18 cellular contexts compared by ENCODE assay signal in genomic region chr12:131047789-131048610, GRCh38.
DNase-seq lines count a peak whose midpoint lies in the region; ATAC-seq, FAIRE-seq and TF ChIP-seq lines count a peak whose summit lies in the region.
"Had no signal": no experiment of that assay in that cellular context is flagged by ENCODE, and none has a peak within 500 bp of the region (broad histone marks: within the 10 kb centered on the region; RNA-seq: fewer than 3 reads in every experiment).

No MANE protein-coding gene starts in this region.

- H3K4me1 ChIP-seq in foreskin keratinocyte (no peaks in the 10 kb centered on the region), mesendoderm (ENCODE audit: control insufficient read depth, low read depth, low read length) (no peaks in the 10 kb centered on the region), tibial nerve (peaks cover 0 to 40% (median 5%) of the 10 kb centered on the region in 4 donors), small intestine (ENCODE audit: control insufficient read depth in 2 of 2, insufficient read depth in 1 of 2, low read depth in 1 of 2, low read length in 1 of 2) (no peaks in the 10 kb centered on the region), esophagus squamous epithelium (peaks cover 0 to 22% (median under 1%) of the 10 kb centered on the region in 3 donors)
- H3K4me1 ChIP-seq: right lobe of liver had no signal

- peak in 1 of 2 donors; percentile 13 for TF ChIP-seq EP300 in tibial nerve (IDR thresholded peaks at IDR 0.05)

- H3K27ac ChIP-seq in foreskin keratinocyte (no peak overlapping the region), mesendoderm (ENCODE audit: low read depth, low read length) (no peak overlapping the region), tibial nerve (peak overlapping the region in 3 of 4 donors; percentile 66 to 84 (median 73)), small intestine (ENCODE audit: low read depth in 1 of 2, low read length in 1 of 2) (no peak overlapping the region), esophagus squamous epithelium (peak overlapping the region in 1 of 4 donors; percentile 22)
- H3K27ac ChIP-seq: GM23248, KMS-11, neutrophil, right lobe of liver, RWPE1 had no signal

- no peak overlapping the region for H3K4ac ChIP-seq in mesendoderm (ENCODE audit: low read depth, low read length)

- FAIRE-seq in small intestine (lab: Jason Lieb, UNC), result no peak
- FAIRE-seq: bronchial epithelial cell had no signal

- no peaks in the 10 kb centered on the region for H3K79me2 ChIP-seq in mesendoderm (ENCODE audit: control insufficient read depth, insufficient read depth, low read length)

- no peak overlapping the region for H2BK5ac ChIP-seq in mesendoderm (ENCODE audit: low read length)

- H3K9me3 ChIP-seq in tibial nerve (no peaks in the 10 kb centered on the region), small intestine (ENCODE audit: control insufficient read depth, low read depth) (no peaks in the 10 kb centered on the region), esophagus squamous epithelium (no peaks in the 10 kb centered on the region)
- H3K9me3 ChIP-seq: neutrophil, right lobe of liver had no signal

- no CpG with 5 or more reads among the region's 24 CpGs for WGBS in mesendoderm (ENCODE audit: extremely low coverage, insufficient coverage, low lambda C conversion rate)
- 42 to 62% methylated on average over 17 to 18 of the region's 24 CpGs for WGBS in tibial nerve, 2 donors
- 57 to 78% (median 76%) methylated on average over 19 to 24 of the region's 24 CpGs for WGBS in small intestine, 3 donors
- 57 to 75% methylated on average over 4 of the region's 24 CpGs for WGBS in esophagus squamous epithelium, 2 donors

- TF ChIP-seq CTCF in foreskin keratinocyte (conservative IDR thresholded peaks at IDR 0.05) (no peak), tibial nerve (IDR thresholded peaks at IDR 0.05) (no peak), esophagus squamous epithelium (IDR thresholded peaks at IDR 0.05) (no peak)

- H3K4me2 ChIP-seq in mesendoderm (ENCODE audit: low read length), result no peak overlapping the region
- H3K4me2 ChIP-seq: KMS-11 had no signal

- H2BK15ac ChIP-seq in mesendoderm (replicated peaks; ENCODE audit: low read depth), result no peak overlapping the region

- DNase-seq in NAMALWA (ENCODE audit: low spot score), result peak; percentile 28
- no peak for DNase-seq in foreskin keratinocyte
- DNase-seq in mesendoderm, result no peak
- DNase-seq in tibial nerve (ENCODE audit: low spot score in 2 of 2), result peak in 1 of 2 donors; percentile 49
- DNase-seq in small intestine, result no peak
- DNase-seq in esophagus squamous epithelium (lab: John Stamatoyannopoulos, UW), result no peak
- DNase-seq: activated CD4-positive, alpha-beta T cell treated with anti-CD3 and anti-CD28 coated beads, Interleukin-2, amount 50 U/mL, for 1 hour; activated T-cell treated with anti-CD3 and anti-CD28 coated beads, Interleukin-2, amount 50 U/mL, for 24 hours; DMS 273 treated with DMSO at 0.1 percent for 48 hours; NCI-H1417 had no signal

- H3K4me3 ChIP-seq in mesendoderm (ENCODE audit: low read length) (no peak overlapping the region), tibial nerve (no peak overlapping the region), small intestine (ENCODE audit: low read depth in 1 of 2, low read length in 2 of 2) (no peak overlapping the region), esophagus squamous epithelium (no peak overlapping the region)
- H3K4me3 ChIP-seq: dorsolateral prefrontal cortex, GM23248, right lobe of liver had no signal

- H3K56ac ChIP-seq in mesendoderm (ENCODE audit: low read length), result no peak overlapping the region

- no peak overlapping the region for H3K18ac ChIP-seq in mesendoderm (ENCODE audit: low read length)

- H3K23ac ChIP-seq in mesendoderm (ENCODE audit: low read length), result peak overlapping the region; percentile 66

- no peak overlapping the region for H4K5ac ChIP-seq in mesendoderm (ENCODE audit: low read length)

- ATAC-seq in foreskin keratinocyte, result peak; percentile 9
- no peak for ATAC-seq in HG02623 (IDR thresholded peaks at IDR 0.05; ENCODE audit: unreplicated experiment)

- H2BK120ac ChIP-seq in mesendoderm (ENCODE audit: low read depth, low read length), result no peak overlapping the region

- H2AK5ac ChIP-seq in mesendoderm (ENCODE audit: low read length), result no peak overlapping the region

- H4K8ac ChIP-seq in mesendoderm (ENCODE audit: low read depth, low read length), result no peak overlapping the region

- H3K9ac ChIP-seq in mesendoderm (ENCODE audit: low read length), result no peak overlapping the region
- H3K9ac ChIP-seq: GM23248, KMS-11 had no signal

- no peaks in the 10 kb centered on the region for H3K79me1 ChIP-seq in mesendoderm (ENCODE audit: low read length)

- H3K27me3 ChIP-seq in foreskin keratinocyte (no peaks in the 10 kb centered on the region), mesendoderm (ENCODE audit: insufficient read depth, low read length, poor library complexity) (no peaks in the 10 kb centered on the region), tibial nerve (no peaks in the 10 kb centered on the region), small intestine (ENCODE audit: control insufficient read depth in 2 of 2, insufficient read depth in 2 of 2, low read length in 2 of 2) (no peaks in the 10 kb centered on the region), esophagus squamous epithelium (peaks cover 0 to 30% (median 0%) of the 10 kb centered on the region in 4 donors)
- H3K27me3 ChIP-seq: dorsolateral prefrontal cortex, neutrophil, right lobe of liver had no signal

- intact Hi-C loops in esophagus squamous epithelium (cut with DNase I), result no loop called here

- no peaks in the 10 kb centered on the region for H3K36me3 ChIP-seq in mesendoderm (ENCODE audit: control insufficient read depth, insufficient read depth, low read length)
- H3K36me3 ChIP-seq in tibial nerve, result no peaks in the 10 kb centered on the region
- H3K36me3 ChIP-seq in small intestine (ENCODE audit: control insufficient read depth in 2 of 2, insufficient read depth in 2 of 2, low read length in 2 of 2), result no peaks in the 10 kb centered on the region
- no peaks in the 10 kb centered on the region for H3K36me3 ChIP-seq in esophagus squamous epithelium
- H3K36me3 ChIP-seq: neutrophil, right lobe of liver had no signal

- no peak for TF ChIP-seq POLR2A in tibial nerve (IDR thresholded peaks at IDR 0.05)
- no peak for TF ChIP-seq POLR2A in esophagus squamous epithelium (IDR thresholded peaks at IDR 0.05)

Comparison
In these comparisons a context has a peak if more than half of its experiments do, and no peak if none do; other contexts are left out.
1. H3K27ac ChIP-seq: peak in tibial nerve (3 of 4); none in foreskin keratinocyte (single experiment), mesendoderm (single experiment) and small intestine (0 of 2).